Comparison of ENCODE assay signal across 10 cellular contexts in the genomic region with DNA sequence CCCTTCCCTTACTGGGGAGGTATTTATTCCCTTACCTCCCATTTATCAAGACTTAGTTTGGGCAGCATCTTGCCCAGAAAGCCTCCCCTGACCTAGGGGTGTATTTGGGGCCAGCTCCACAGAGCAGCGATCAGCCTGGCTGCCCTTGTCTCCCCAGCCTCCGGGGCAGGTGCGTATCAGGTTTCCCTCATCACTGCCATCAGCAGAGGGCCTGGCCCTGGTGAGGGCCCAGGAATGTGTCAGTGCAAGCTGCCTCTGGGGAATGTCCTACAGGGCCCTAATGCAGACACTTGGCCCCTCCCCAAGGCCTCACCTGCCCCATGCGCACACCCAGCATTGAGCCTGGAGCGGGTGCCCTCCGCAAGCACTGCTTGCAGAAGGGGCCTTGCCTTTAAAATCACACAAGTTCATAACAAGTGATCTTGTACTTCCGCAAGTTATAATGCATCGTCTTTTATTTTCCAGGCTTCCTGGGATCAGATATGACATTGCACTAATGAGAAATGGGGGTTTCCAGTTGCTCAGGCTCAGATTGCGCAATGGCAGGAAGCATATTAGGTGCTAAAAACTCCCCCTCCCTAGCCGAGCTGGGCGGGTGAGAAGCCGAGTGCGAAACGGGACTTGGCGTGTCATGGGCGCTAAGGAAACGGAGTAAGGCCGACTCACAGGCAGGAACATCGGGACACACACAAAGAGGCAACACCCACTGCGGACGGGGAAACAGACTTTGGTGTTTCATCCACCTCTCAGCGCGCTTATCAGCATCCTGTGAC. TPM values are rescaled to one million over a fixed set of nuclear protein-coding genes. Genes with fewer than 3 reads are reported as not detected.
A peak's percentile ranks its signal among the peaks of the same experiment; 100 is the strongest.
DNase-seq lines count a peak whose midpoint lies in the region; ATAC-seq and TF ChIP-seq lines count a peak whose summit lies in the region.
"Had no signal": no experiment of that assay in that cellular context is flagged by ENCODE, and none has a peak within 500 bp of the region (broad histone marks: within the 10 kb centered on the region; RNA-seq: fewer than 3 reads in every experiment).

No MANE protein-coding gene starts in this region.

- POLR2A ChIA-PET in PC-9 (lab: Charles Lee; ENCODE audit: unreplicated experiment), result interaction anchor here (0.6 kb wide), 2 partner anchors 122 to 594 kb away, joined by 3 to 5 read pairs; no protein-coding TSS in a partner anchor

- peak in 1 of 2 donors; percentile 12 for ATAC-seq in natural killer cell treated with Interleukin-12 subunit alpha and Interleukin-12 subunit beta and Interleukin-15 and Interleukin-18, amount 100 ng/mL, for 72 hours
- ATAC-seq in HG02938 (IDR thresholded peaks at IDR 0.05; ENCODE audit: unreplicated experiment), result no peak
- no peak for ATAC-seq in HG02763 (IDR thresholded peaks at IDR 0.05; ENCODE audit: unreplicated experiment)
- ATAC-seq in GM18867 (IDR thresholded peaks at IDR 0.05; ENCODE audit: unreplicated experiment), result no peak

- H3K9me3 ChIP-seq in BE2C (no peaks in the 10 kb centered on the region), PC-9 (ENCODE audit: insufficient read depth, low read depth) (no peaks in the 10 kb centered on the region)

- TF ChIP-seq CTCF in BE2C (IDR thresholded peaks at IDR 0.05; ENCODE audit: low read depth, low read length) (0 out of 2 replicates have a peak, but pooled peaks have one; percentile 0), PC-9 (conservative IDR thresholded peaks at IDR 0.05) (no peak)

- H3K36me3 ChIP-seq in BE2C, result no peaks in the 10 kb centered on the region
- no peaks in the 10 kb centered on the region for H3K36me3 ChIP-seq in PC-9 (ENCODE audit: low read depth)

- intact Hi-C loops in PC-9 (cut with micrococcal nuclease; ENCODE audit: unreplicated experiment), result loop anchor here (2.0 kb wide), 2 partner anchors 14 to 40 kb away; no protein-coding TSS in a partner anchor

- peaks cover 14% of the 10 kb centered on the region for H3K4me1 ChIP-seq in BE2C
- peaks cover 92% of the 10 kb centered on the region for H3K4me1 ChIP-seq in PC-9 (replicated peaks; ENCODE audit: insufficient read depth)

- peaks cover 70% of the 10 kb centered on the region for H3F3A ChIP-seq in PC-9 (ENCODE audit: insufficient read depth, low read depth)

- no peak for DNase-seq in BE2C
- DNase-seq in PC-9, result peak; percentile 87 to 91
- peak; percentile 67 to 82 for DNase-seq in dermis microvascular lymphatic vessel endothelial cell (ENCODE audit: low read depth in 2 of 2)
- peak; percentile 79 for DNase-seq in natural killer cell treated with Interleukin-12 subunit alpha and Interleukin-12 subunit beta and Interleukin-15 and Interleukin-18, amount 100 ng/mL, for 72 hours (ENCODE audit: low spot score)
- no peak for DNase-seq in NCI-H1417 (lab: John Stamatoyannopoulos, UW)
- DNase-seq: DMS79 treated with DMSO at 0.1 percent for 48 hours, NCI-H748 treated with DMSO at 0.1 percent for 48 hours had no signal

- H3K27ac ChIP-seq in PC-9, result peak overlapping the region; percentile 95

- no peaks in the 10 kb centered on the region for H3K27me3 ChIP-seq in BE2C
- H3K27me3 ChIP-seq in PC-9 (ENCODE audit: insufficient read depth, low read depth), result no peaks in the 10 kb centered on the region

- H3K79me2 ChIP-seq in PC-9 (ENCODE audit: low read depth), result 0 out of 2 replicates have a peak, but pooled peaks cover 10% of the 10 kb centered on the region

- H3K36me3 Mint-ChIP-seq in natural killer cell treated with Interleukin-12 subunit alpha and Interleukin-12 subunit beta and Interleukin-15 and Interleukin-18, amount 100 ng/mL, for 72 hours, result no peaks in the 10 kb centered on the region

- no TSS peak for BruUV-seq in PC-9 (replicated peaks; lab: Mats Ljungman, UMichigan)

- no peaks in the 10 kb centered on the region for H3K9me3 Mint-ChIP-seq in natural killer cell treated with Interleukin-12 subunit alpha and Interleukin-12 subunit beta and Interleukin-15 and Interleukin-18, amount 100 ng/mL, for 72 hours

- peak overlapping the region; percentile 55; the same call in 1 of the 2 replicates for H2AFZ ChIP-seq in PC-9

- no peaks in the 10 kb centered on the region for H4K20me1 ChIP-seq in PC-9 (ENCODE audit: insufficient read depth)

- CTCF ChIA-PET in PC-9 (lab: Charles Lee), result interaction anchor here (0.9 kb wide), 1 partner anchor 23 kb away, joined by 3 read pairs; no protein-coding TSS in a partner anchor

- H3K9me2 ChIP-seq in PC-9 (ENCODE audit: insufficient read depth), result no peaks in the 10 kb centered on the region

- H3K4me3 Mint-ChIP-seq in natural killer cell treated with Interleukin-12 subunit alpha and Interleukin-12 subunit beta and Interleukin-15 and Interleukin-18, amount 100 ng/mL, for 72 hours, result peak overlapping the region; percentile 58

- H3K4me3 ChIP-seq in BE2C (ENCODE audit: low read depth, low read length), result no peak overlapping the region
- H3K4me3 ChIP-seq in PC-9, result peak overlapping the region; percentile 7; the same call in 1 of the 2 replicates

- peaks cover 0 to 6% of the 10 kb centered on the region in 2 donors for H3K27me3 Mint-ChIP-seq in natural killer cell treated with Interleukin-12 subunit alpha and Interleukin-12 subunit beta and Interleukin-15 and Interleukin-18, amount 100 ng/mL, for 72 hours

- H3K4me1 Mint-ChIP-seq in natural killer cell treated with Interleukin-12 subunit alpha and Interleukin-12 subunit beta and Interleukin-15 and Interleukin-18, amount 100 ng/mL, for 72 hours (ENCODE audit: low read depth in 2 of 2), result peaks cover 67 to 71% of the 10 kb centered on the region in 2 donors

- peak overlapping the region; percentile 73 to 75 for H3K27ac Mint-ChIP-seq in natural killer cell treated with Interleukin-12 subunit alpha and Interleukin-12 subunit beta and Interleukin-15 and Interleukin-18, amount 100 ng/mL, for 72 hours

- H3K4me2 ChIP-seq in PC-9, result peak overlapping the region; percentile 66

RNA-seq across cellular contexts. Expression of a gene that starts 25.4 kb away (rescaled TPM):
- 34.8 TPM for polyA plus RNA-seq in BE2C (2012; ENCODE audit: insufficient read depth, insufficient read length, low read depth)
- 69.6 and 84.1 TPM in 2 replicates for total RNA-seq in PC-9 (2021)
- 19.3 and 24.7 TPM in 2 replicates for total RNA-seq in dermis microvascular lymphatic vessel endothelial cell
- total RNA-seq in natural killer cell treated with Interleukin-12 subunit alpha and Interleukin-12 subunit beta and Interleukin-15 and Interleukin-18, amount 100 ng/mL, for 72 hours, result 1 to 10 TPM; 7.2 to 9.1 TPM

Comparison
In these comparisons a context has a peak if more than half of its experiments do, and no peak if none do; other contexts are left out.
1. DNase-seq: peak in PC-9 (2 of 2), dermis microvascular lymphatic vessel endothelial cell (2 of 2) and natural killer cell treated with Interleukin-12 subunit alpha and Interleukin-12 subunit beta and Interleukin-15 and Interleukin-18, amount 100 ng/mL, for 72 hours (single experiment); none in BE2C (single experiment) and NCI-H1417 (0 of 3).